ENCODE assay signal across 11 cellular contexts in genomic region chr6:107867302-107867615, GRCh38. TPM values are rescaled to one million over a fixed set of nuclear protein-coding genes. Genes with fewer than 3 reads are reported as not detected.
A peak's percentile ranks its signal among the peaks of the same experiment; 100 is the strongest.
DNase-seq lines count a peak whose midpoint lies in the region; TF ChIP-seq lines count a peak whose summit lies in the region.
"Had no signal": no experiment of that assay in that cellular context is flagged by ENCODE, and none has a peak within 500 bp of the region (broad histone marks: within the 10 kb centered on the region; RNA-seq: fewer than 3 reads in every experiment).

No MANE protein-coding gene starts in this region.

- peak; percentile 41 for DNase-seq in NCI-H82 (lab: John Stamatoyannopoulos, UW)
- no peak for DNase-seq in NCI-H82 treated with DMSO at 0.1 percent for 48 hours (lab: John Stamatoyannopoulos, UW; ENCODE audit: unreplicated experiment)
- DNase-seq in HK-2 (ENCODE audit: unreplicated experiment) = peak; percentile 6
- DNase-seq in fibroblast of villous mesenchyme (ENCODE audit: low read depth) = no peak
- no peak for DNase-seq in osteoblast (ENCODE audit: insufficient read length, low spot score, missing footprints)
- no peak for DNase-seq in hypothalamus (lab: John Stamatoyannopoulos, UW)
- DNase-seq in NCI-H446 treated with DMSO at 0.1 percent for 48 hours (lab: John Stamatoyannopoulos, UW) = no peak
- no peak for DNase-seq in COLO829 (ENCODE audit: low spot score)
- DNase-seq: 8988T, transverse colon had no signal

- H4K20me1 ChIP-seq in osteoblast (ENCODE audit: insufficient read depth, low read length) = peaks cover 9% of the 10 kb centered on the region

- peak; percentile 0 for TF ChIP-seq CTCF in fibroblast of villous mesenchyme (IDR thresholded peaks at IDR 0.05; ENCODE audit: insufficient read depth, low read depth, low read length)
- TF ChIP-seq CTCF in osteoblast (IDR thresholded peaks at IDR 0.05; ENCODE audit: extremely low read depth, low read depth, low read length) = peak; percentile 11

- H3K27ac ChIP-seq in osteoblast (ENCODE audit: low read depth, low read length) = no peak overlapping the region
- H3K27ac ChIP-seq: SJCRH30, transverse colon had no signal

- no peaks in the 10 kb centered on the region for H3K27me3 ChIP-seq in osteoblast (ENCODE audit: insufficient read depth, low read length)
- H3K27me3 ChIP-seq: SJCRH30, transverse colon had no signal

- no peak overlapping the region for H2AFZ ChIP-seq in osteoblast (ENCODE audit: low read length)

- H3K4me3 ChIP-seq in fibroblast of villous mesenchyme (ENCODE audit: low read depth, low read length) = no peak overlapping the region
- no peak overlapping the region for H3K4me3 ChIP-seq in osteoblast (ENCODE audit: insufficient read depth, low read length)
- H3K4me3 ChIP-seq: SJCRH30, transverse colon had no signal

- no peaks in the 10 kb centered on the region for H3K9me3 ChIP-seq in osteoblast (ENCODE audit: low read depth, low read length)
- H3K9me3 ChIP-seq: SJCRH30, transverse colon had no signal

- H3K4me2 ChIP-seq in osteoblast (ENCODE audit: insufficient read depth, low read length) = no peak overlapping the region

- peaks cover 30% of the 10 kb centered on the region for H3K4me1 ChIP-seq in osteoblast (ENCODE audit: insufficient read depth, low read length)
- H3K4me1 ChIP-seq: transverse colon had no signal

- H3K79me2 ChIP-seq in osteoblast (ENCODE audit: insufficient read depth, low read length) = no peaks in the 10 kb centered on the region

- H3K36me3 ChIP-seq in osteoblast (ENCODE audit: insufficient read depth, low read length) = peaks cover 5% of the 10 kb centered on the region

RNA-seq across cellular contexts. Expression of gene SCML4, which starts 43.1 kb away (rescaled TPM):
- total RNA-seq in fibroblast of villous mesenchyme (not detected in 2 replicates), osteoblast (not detected in 2 replicates)
- total RNA-seq: SJCRH30 had no signal

Comparison
In these comparisons a context has a peak if more than half of its experiments do, and no peak if none do; other contexts are left out.
1. DNase-seq: peak in NCI-H82 (single experiment) and HK-2 (single experiment); none in NCI-H82 treated with DMSO at 0.1 percent for 48 hours (single experiment), fibroblast of villous mesenchyme (single experiment), osteoblast (single experiment), hypothalamus (0 of 51), NCI-H446 treated with DMSO at 0.1 percent for 48 hours (single experiment) and COLO829 (single experiment).